Comparison of ENCODE assay signal across 8 cellular contexts in the genomic region with DNA sequence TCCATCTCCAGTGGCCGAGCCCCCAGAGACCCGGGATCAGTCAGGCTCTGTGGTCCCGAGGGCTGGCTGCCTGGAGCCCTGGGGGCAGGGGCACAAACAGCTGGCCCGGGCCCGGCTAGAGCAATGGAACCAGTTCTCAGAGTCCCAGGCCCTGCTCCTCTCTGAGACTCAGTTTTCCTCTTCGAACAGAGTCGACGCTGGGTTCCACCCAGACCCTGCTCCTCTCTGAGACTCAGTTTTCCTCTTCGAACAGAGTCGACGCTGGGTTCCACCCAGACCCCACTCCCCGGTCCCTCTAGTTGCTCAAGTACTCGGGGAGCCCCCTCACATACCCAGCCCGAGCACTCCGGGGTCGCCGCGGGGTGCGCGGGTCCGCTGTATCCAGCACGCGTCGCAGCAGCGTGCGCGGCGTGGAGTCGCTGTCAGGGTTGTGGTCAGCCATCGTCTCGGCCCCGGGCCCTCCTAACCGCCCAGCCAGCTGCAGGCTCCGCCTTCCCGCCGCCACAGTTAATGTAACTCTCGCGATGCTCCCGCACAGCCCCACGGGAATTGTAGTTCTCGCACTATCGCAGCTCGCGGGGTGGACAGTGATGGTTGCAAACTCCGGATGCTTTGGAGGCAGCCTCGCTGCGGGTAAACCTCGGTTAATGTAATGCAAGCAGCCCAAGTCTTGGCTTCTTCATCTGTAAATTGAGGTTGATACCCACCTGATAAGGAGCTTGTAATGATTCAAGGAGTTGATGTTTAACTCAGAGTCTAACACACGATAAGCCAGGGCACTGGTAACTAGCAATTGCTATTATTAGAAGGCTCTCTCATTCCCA. TPM values are rescaled to one million over a fixed set of nuclear protein-coding genes. Genes with fewer than 3 reads are reported as not detected.
DNase-seq lines count a peak whose midpoint lies in the region; ATAC-seq and TF ChIP-seq lines count a peak whose summit lies in the region.

No MANE protein-coding gene starts in this region.

- no peaks in the 10 kb centered on the region for H3K27me3 ChIP-seq in liver (ENCODE audit: control insufficient read depth in 4 of 4, insufficient read depth in 4 of 4, low read length in 3 of 4)

- H3K9ac ChIP-seq in liver (ENCODE audit: low read depth in 1 of 2, low read length in 2 of 2): peak overlapping the region; percentile 74 to 85

- ATAC-seq in GM19328 (IDR thresholded peaks at IDR 0.05; ENCODE audit: unreplicated experiment) (peak; percentile 88), HG03460 (IDR thresholded peaks at IDR 0.05; ENCODE audit: unreplicated experiment) (peak; percentile 96)

- DNase-seq in C1 segment of cervical spinal cord (lab: John Stamatoyannopoulos, UW) (peak; percentile 41 to 89 (median 84)), NCI-H524 treated with DMSO at 0.1 percent for 48 hours (lab: John Stamatoyannopoulos, UW) (peak; percentile 31), dedifferentiated amniotic fluid mesenchymal stem cell (ENCODE audit: extremely low spot score) (peak; percentile 94)
- peak; percentile 96 for DNase-seq in activated CD4-positive, alpha-beta T cell treated with anti-CD3 and anti-CD28 coated beads, Interleukin-2, amount 10 ng/mL, durations not matched to agents 7 days and 5 days
- peak; percentile 92 for DNase-seq in stimulated activated CD4-positive, alpha-beta T cell treated with anti-CD3 and anti-CD28 coated beads, Interleukin-4, amount 100 ng/mL, for 1 hour

- peak overlapping the region; percentile 70 to 88 (median 87) for H3K4me3 ChIP-seq in liver (ENCODE audit: low read depth in 1 of 3, low read length in 3 of 3)

- H3K4me3 Mint-ChIP-seq in activated CD4-positive, alpha-beta T cell treated with anti-CD3 and anti-CD28 coated beads, Interleukin-2, amount 10 ng/mL, durations not matched to agents 7 days and 5 days: peak overlapping the region; percentile 80

- H3K4me1 Mint-ChIP-seq in activated CD4-positive, alpha-beta T cell treated with anti-CD3 and anti-CD28 coated beads, Interleukin-2, amount 10 ng/mL, durations not matched to agents 7 days and 5 days: peaks cover 15% of the 10 kb centered on the region

- no peaks in the 10 kb centered on the region for H3K27me3 Mint-ChIP-seq in activated CD4-positive, alpha-beta T cell treated with anti-CD3 and anti-CD28 coated beads, Interleukin-2, amount 10 ng/mL, durations not matched to agents 7 days and 5 days

- peak overlapping the region; percentile 79 for H3K27ac Mint-ChIP-seq in activated CD4-positive, alpha-beta T cell treated with anti-CD3 and anti-CD28 coated beads, Interleukin-2, amount 10 ng/mL, durations not matched to agents 7 days and 5 days

- no peaks in the 10 kb centered on the region for H3K9me3 ChIP-seq in liver (ENCODE audit: control insufficient read depth in 4 of 4, low read length in 3 of 4)

- POLR2A ChIA-PET in activated CD4-positive, alpha-beta T cell treated with anti-CD3 and anti-CD28 coated beads, Interleukin-2, amount 10 ng/mL, durations not matched to agents 7 days and 5 days (lab: Charles Lee): interaction anchor here (0.8 kb wide), 1 partner anchor 17 kb away, joined by 3 read pairs; no protein-coding TSS in a partner anchor

- peak overlapping the region in 1 of 2 donors; percentile 26 for H3K27ac ChIP-seq in liver (ENCODE audit: low read depth in 1 of 2, low read length in 2 of 2)

- no peak for TF ChIP-seq CTCF in liver (IDR thresholded peaks at IDR 0.05; ENCODE audit: low read depth, low read length, missing input control)

- under 1% methylated on average over 49 of the region's 49 CpGs for WGBS in liver

- peak in 1 of 2 donors; percentile 28 for TF ChIP-seq RAD21 in liver (IDR thresholded peaks at IDR 0.05)

- peaks cover 0 to 20% (median 16%) of the 10 kb centered on the region in 4 donors for H3K36me3 ChIP-seq in liver (ENCODE audit: control insufficient read depth in 4 of 4, insufficient read depth in 3 of 4, low read depth in 1 of 4, low read length in 3 of 4)

- H3K9me3 Mint-ChIP-seq in activated CD4-positive, alpha-beta T cell treated with anti-CD3 and anti-CD28 coated beads, Interleukin-2, amount 10 ng/mL, durations not matched to agents 7 days and 5 days: no peaks in the 10 kb centered on the region

- CTCF ChIA-PET in activated CD4-positive, alpha-beta T cell treated with anti-CD3 and anti-CD28 coated beads, Interleukin-2, amount 10 ng/mL, durations not matched to agents 7 days and 5 days (lab: Charles Lee): interaction anchor here (0.6 to 5.6 kb wide), 9 partner anchors 10 to 1003 kb away, joined by 3 to 46 read pairs (median 4); a partner anchor contains a TSS

- H3K36me3 Mint-ChIP-seq in activated CD4-positive, alpha-beta T cell treated with anti-CD3 and anti-CD28 coated beads, Interleukin-2, amount 10 ng/mL, durations not matched to agents 7 days and 5 days (ENCODE audit: low read depth): peaks cover 10% of the 10 kb centered on the region

- H3K4me1 ChIP-seq in liver (ENCODE audit: control insufficient read depth in 4 of 4, insufficient read depth in 4 of 4, low read length in 3 of 4): peaks cover 4 to 19% (median 10%) of the 10 kb centered on the region in 4 donors

TF ChIP-seq in liver, 16 proteins besides CTCF, POLR2A, EP300 and RAD21:
- TF ChIP-seq YY1 (IDR thresholded peaks at IDR 0.05) (peak; percentile 94), TAF1 (conservative IDR thresholded peaks at IDR 0.05) (peak; percentile 25), HNF4G (IDR thresholded peaks at IDR 0.05) (no peak), GABPA (IDR thresholded peaks at IDR 0.05 in 1 of 2, conservative IDR thresholded peaks at IDR 0.05 in 1 of 2) (peak in 1 of 2 donors; percentile 56)
- TF ChIP-seq, protein P1, sequence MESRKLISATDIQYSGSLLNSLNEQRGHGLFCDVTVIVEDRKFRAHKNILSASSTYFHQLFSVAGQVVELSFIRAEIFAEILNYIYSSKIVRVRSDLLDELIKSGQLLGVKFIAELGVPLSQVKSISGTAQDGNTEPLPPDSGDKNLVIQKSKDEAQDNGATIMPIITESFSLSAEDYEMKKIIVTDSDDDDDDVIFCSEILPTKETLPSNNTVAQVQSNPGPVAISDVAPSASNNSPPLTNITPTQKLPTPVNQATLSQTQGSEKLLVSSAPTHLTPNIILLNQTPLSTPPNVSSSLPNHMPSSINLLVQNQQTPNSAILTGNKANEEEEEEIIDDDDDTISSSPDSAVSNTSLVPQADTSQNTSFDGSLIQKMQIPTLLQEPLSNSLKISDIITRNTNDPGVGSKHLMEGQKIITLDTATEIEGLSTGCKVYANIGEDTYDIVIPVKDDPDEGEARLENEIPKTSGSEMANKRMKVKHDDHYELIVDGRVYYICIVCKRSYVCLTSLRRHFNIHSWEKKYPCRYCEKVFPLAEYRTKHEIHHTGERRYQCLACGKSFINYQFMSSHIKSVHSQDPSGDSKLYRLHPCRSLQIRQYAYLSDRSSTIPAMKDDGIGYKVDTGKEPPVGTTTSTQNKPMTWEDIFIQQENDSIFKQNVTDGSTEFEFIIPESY (IDR thresholded peaks at IDR 0.05): peak; percentile 99

RNA-seq across cellular contexts. Expression of a gene that starts 8.5 kb away (rescaled TPM):
- 10 to 100 TPM; 37.5 to 41.7 TPM for total RNA-seq in activated CD4-positive, alpha-beta T cell treated with anti-CD3 and anti-CD28 coated beads, Interleukin-2, amount 10 ng/mL, durations not matched to agents 7 days and 5 days
- 10 to 100 TPM; 14.1 to 19.7 TPM for total RNA-seq in liver
- 1 to 10 TPM; 6.7 to 9.5 TPM for polyA plus RNA-seq in liver

RNA-seq across cellular contexts. Expression of a gene that starts 13.1 kb away (rescaled TPM):
- 100 to 1,000 TPM; 112 to 140 TPM for total RNA-seq in activated CD4-positive, alpha-beta T cell treated with anti-CD3 and anti-CD28 coated beads, Interleukin-2, amount 10 ng/mL, durations not matched to agents 7 days and 5 days
- total RNA-seq in liver: 10 to 100 TPM; 27.4 to 69.5 TPM
- polyA plus RNA-seq in liver: 10 to 100 TPM; 51.0 to 58.7 TPM

RNA-seq across cellular contexts. Expression of a gene that starts 13.9 kb away (rescaled TPM):
- total RNA-seq in activated CD4-positive, alpha-beta T cell treated with anti-CD3 and anti-CD28 coated beads, Interleukin-2, amount 10 ng/mL, durations not matched to agents 7 days and 5 days: 10 to 100 TPM; 62.1 to 64.0 TPM
- total RNA-seq in liver: 10 to 100 TPM; 15.9 to 22.7 TPM
- 10 to 100 TPM; 11.4 to 26.9 TPM for polyA plus RNA-seq in liver

RNA-seq across cellular contexts. Expression of a gene that starts 26.9 kb away (rescaled TPM):
- total RNA-seq in activated CD4-positive, alpha-beta T cell treated with anti-CD3 and anti-CD28 coated beads, Interleukin-2, amount 10 ng/mL, durations not matched to agents 7 days and 5 days: under 1 TPM; 0.27 to 0.33 TPM
- total RNA-seq in liver: under 1 TPM; 0.09 to 0.75 TPM
- polyA plus RNA-seq in liver: 1 to 10 TPM in 1 of 2 donors, under 1 TPM in 1; 0.62 to 1.5 TPM

RNA-seq across cellular contexts. Expression of a gene that starts 27.3 kb away (rescaled TPM):
- 10 to 100 TPM; 28.2 to 30.4 TPM for total RNA-seq in activated CD4-positive, alpha-beta T cell treated with anti-CD3 and anti-CD28 coated beads, Interleukin-2, amount 10 ng/mL, durations not matched to agents 7 days and 5 days
- total RNA-seq in liver: 10 to 100 TPM in 1 of 2 donors, 1 to 10 TPM in 1; 9.8 to 12.8 TPM
- polyA plus RNA-seq in liver: 10 to 100 TPM; 14.9 to 15.5 TPM

Comparison
In these comparisons a context has a peak if more than half of its experiments do, and no peak if none do; other contexts are left out.
1. DNase-seq: peak in every context shown above with its lines; median percentile 96 in activated CD4-positive, alpha-beta T cell treated with anti-CD3 and anti-CD28 coated beads, Interleukin-2, amount 10 ng/mL, durations not matched to agents 7 days and 5 days; 94 in dedifferentiated amniotic fluid mesenchymal stem cell; 92 in stimulated activated CD4-positive, alpha-beta T cell treated with anti-CD3 and anti-CD28 coated beads, Interleukin-4, amount 100 ng/mL, for 1 hour; 84 in C1 segment of cervical spinal cord; 31 in NCI-H524 treated with DMSO at 0.1 percent for 48 hours.